Comparison of ENCODE assay signal across 10 cellular contexts in genomic region chr10:42864575-42864974, GRCh38.
DNase-seq lines count a peak whose midpoint lies in the region; ATAC-seq and TF ChIP-seq lines count a peak whose summit lies in the region.
"Had no signal": no experiment of that assay in that cellular context is flagged by ENCODE, and none has a peak within 500 bp of the region (broad histone marks: within the 10 kb centered on the region; RNA-seq: fewer than 3 reads in every experiment).

No MANE protein-coding gene starts in this region.

- H3K9me3 Mint-ChIP-seq in activated CD8-positive, alpha-beta memory T cell treated with anti-CD3 and anti-CD28 coated beads, Interleukin-2, amount 10 ng/mL, durations not matched to agents 7 days and 5 days (ENCODE audit: low read depth) = no peaks in the 10 kb centered on the region
- H3K9me3 Mint-ChIP-seq in type B pancreatic cell = no peaks in the 10 kb centered on the region
- no peaks in the 10 kb centered on the region for H3K9me3 Mint-ChIP-seq in activated naive CD8-positive, alpha-beta T cell treated with anti-CD3 and anti-CD28 coated beads, Interleukin-2, amount 50 U/mL, for 24 hours

- H3K4me2 ChIP-seq in OCI-LY3 (ENCODE audit: low read length) (peak overlapping the region; percentile 28; the same call in 1 of the 2 replicates), fibroblast of lung (ENCODE audit: extremely low read depth, insufficient read depth, low read length) (no peak overlapping the region)

- peaks cover 5% of the 10 kb centered on the region for H3K4me1 Mint-ChIP-seq in activated CD8-positive, alpha-beta memory T cell treated with anti-CD3 and anti-CD28 coated beads, Interleukin-2, amount 10 ng/mL, durations not matched to agents 7 days and 5 days
- peaks cover 11% of the 10 kb centered on the region for H3K4me1 Mint-ChIP-seq in type B pancreatic cell (ENCODE audit: unreplicated experiment)
- H3K4me1 Mint-ChIP-seq in activated naive CD8-positive, alpha-beta T cell treated with anti-CD3 and anti-CD28 coated beads, Interleukin-2, amount 50 U/mL, for 24 hours = peaks cover 2% of the 10 kb centered on the region

- peak; percentile 47 for DNase-seq in activated CD8-positive, alpha-beta memory T cell treated with anti-CD3 and anti-CD28 coated beads, Interleukin-2, amount 50 U/mL, for 48 hours
- DNase-seq in activated CD8-positive, alpha-beta memory T cell treated with anti-CD3 and anti-CD28 coated beads, Interleukin-2, amount 10 ng/mL, durations not matched to agents 7 days and 5 days = no peak
- peak in 1 of 2 donors; percentile 7 for DNase-seq in fibroblast of lung (ENCODE audit: low read depth in 2 of 2)
- DNase-seq in type B pancreatic cell (ENCODE audit: extremely low spot score, unreplicated experiment) = no peak
- no peak for DNase-seq in activated naive CD4-positive, alpha-beta T cell (lab: John Stamatoyannopoulos, UW)
- no peak for DNase-seq in activated naive CD8-positive, alpha-beta T cell treated with anti-CD3 and anti-CD28 coated beads, Interleukin-2, amount 50 U/mL, for 24 hours
- DNase-seq: effector CD8-positive, alpha-beta T cell; stimulated activated CD4-positive, alpha-beta T cell treated with anti-CD3 and anti-CD28 coated beads, Interleukin-4, amount 100 ng/mL, for 4 hours had no signal

- H4K20me1 ChIP-seq in OCI-LY3 (ENCODE audit: insufficient read depth, low read length) (no peaks in the 10 kb centered on the region), fibroblast of lung (ENCODE audit: control insufficient read depth, extremely low read depth, insufficient read depth, low read length) (no peaks in the 10 kb centered on the region)

- H3K27ac Mint-ChIP-seq in activated CD8-positive, alpha-beta memory T cell treated with anti-CD3 and anti-CD28 coated beads, Interleukin-2, amount 10 ng/mL, durations not matched to agents 7 days and 5 days = no peak overlapping the region
- peak overlapping the region; percentile 7 for H3K27ac Mint-ChIP-seq in type B pancreatic cell
- no peak overlapping the region for H3K27ac Mint-ChIP-seq in activated naive CD8-positive, alpha-beta T cell treated with anti-CD3 and anti-CD28 coated beads, Interleukin-2, amount 50 U/mL, for 24 hours

- CTCF ChIA-PET in activated CD8-positive, alpha-beta memory T cell treated with anti-CD3 and anti-CD28 coated beads, Interleukin-2, amount 10 ng/mL, durations not matched to agents 7 days and 5 days (lab: Charles Lee) = interaction anchor here (1.3 to 1.5 kb wide), 2 partner anchors 241 to 256 kb away, joined by 3 to 7 read pairs; no protein-coding TSS in a partner anchor

- ATAC-seq in activated CD8-positive, alpha-beta memory T cell treated with anti-CD3 and anti-CD28 coated beads, Interleukin-2, amount 10 ng/mL, durations not matched to agents 7 days and 5 days = no peak
- ATAC-seq in GM19452 (IDR thresholded peaks at IDR 0.05; ENCODE audit: unreplicated experiment) = no peak
- no peak for ATAC-seq in activated naive CD8-positive, alpha-beta T cell treated with anti-CD3 and anti-CD28 coated beads, Interleukin-2, amount 50 U/mL, for 24 hours

- no peak overlapping the region for H3K4me3 Mint-ChIP-seq in activated CD8-positive, alpha-beta memory T cell treated with anti-CD3 and anti-CD28 coated beads, Interleukin-2, amount 10 ng/mL, durations not matched to agents 7 days and 5 days
- no peak overlapping the region for H3K4me3 Mint-ChIP-seq in type B pancreatic cell
- no peak overlapping the region for H3K4me3 Mint-ChIP-seq in activated naive CD8-positive, alpha-beta T cell treated with anti-CD3 and anti-CD28 coated beads, Interleukin-2, amount 50 U/mL, for 24 hours

- peaks cover 45% of the 10 kb centered on the region for H3K27me3 Mint-ChIP-seq in activated CD8-positive, alpha-beta memory T cell treated with anti-CD3 and anti-CD28 coated beads, Interleukin-2, amount 10 ng/mL, durations not matched to agents 7 days and 5 days
- H3K27me3 Mint-ChIP-seq in type B pancreatic cell = peaks cover 45% of the 10 kb centered on the region
- H3K27me3 Mint-ChIP-seq in activated naive CD8-positive, alpha-beta T cell treated with anti-CD3 and anti-CD28 coated beads, Interleukin-2, amount 50 U/mL, for 24 hours = peaks cover 35% of the 10 kb centered on the region

- TF ChIP-seq CTCF in OCI-LY3 (IDR thresholded peaks at IDR 0.05; ENCODE audit: low read depth, low read length) = peak; percentile 24; the same call in 1 of the 2 replicates
- TF ChIP-seq CTCF in fibroblast of lung (conservative IDR thresholded peaks at IDR 0.05 in 1 of 2, IDR thresholded peaks at IDR 0.05 in 1 of 2; ENCODE audit: low read depth in 1 of 2, low read length in 2 of 2) = peak; percentile 32 to 44
- TF ChIP-seq CTCF in type B pancreatic cell (conservative IDR thresholded peaks at IDR 0.05) = peak; percentile 53

- no peak overlapping the region for H3K27ac ChIP-seq in OCI-LY3 (ENCODE audit: low read length)
- no peak overlapping the region for H3K27ac ChIP-seq in fibroblast of lung (ENCODE audit: insufficient read depth, low read length)

- H3K79me2 ChIP-seq in OCI-LY3 (ENCODE audit: low read length) (no peaks in the 10 kb centered on the region), fibroblast of lung (ENCODE audit: control insufficient read depth, insufficient read depth, low read length) (no peaks in the 10 kb centered on the region)

- no peaks in the 10 kb centered on the region for H3K36me3 Mint-ChIP-seq in activated CD8-positive, alpha-beta memory T cell treated with anti-CD3 and anti-CD28 coated beads, Interleukin-2, amount 10 ng/mL, durations not matched to agents 7 days and 5 days
- no peaks in the 10 kb centered on the region for H3K36me3 Mint-ChIP-seq in type B pancreatic cell
- no peaks in the 10 kb centered on the region for H3K36me3 Mint-ChIP-seq in activated naive CD8-positive, alpha-beta T cell treated with anti-CD3 and anti-CD28 coated beads, Interleukin-2, amount 50 U/mL, for 24 hours (ENCODE audit: low read depth)

- H2AFZ ChIP-seq in OCI-LY3 (ENCODE audit: low read depth, low read length) (no peak overlapping the region), fibroblast of lung (ENCODE audit: low read length) (no peak overlapping the region)

- H3K36me3 ChIP-seq in OCI-LY3 (replicated peaks; ENCODE audit: low read depth, low read length) (no peaks in the 10 kb centered on the region), fibroblast of lung (ENCODE audit: control insufficient read depth, insufficient read depth, low read length) (no peaks in the 10 kb centered on the region)

- H3K4me1 ChIP-seq in OCI-LY3 (ENCODE audit: low read length) = no peaks in the 10 kb centered on the region
- no peaks in the 10 kb centered on the region for H3K4me1 ChIP-seq in fibroblast of lung (ENCODE audit: control insufficient read depth, extremely low read depth, insufficient read depth, low read length)

- H3K27me3 ChIP-seq in OCI-LY3 (ENCODE audit: low read depth, low read length) (no peaks in the 10 kb centered on the region), fibroblast of lung (ENCODE audit: control insufficient read depth, insufficient read depth, low read length) (peaks cover 7% of the 10 kb centered on the region)

- H3K9ac ChIP-seq in OCI-LY3 (ENCODE audit: low read length) = no peak overlapping the region
- H3K9ac ChIP-seq in fibroblast of lung (ENCODE audit: insufficient read depth, low read length) = no peak overlapping the region

- H3K4me3 ChIP-seq in OCI-LY3 (ENCODE audit: low read length) = no peak overlapping the region
- no peak overlapping the region for H3K4me3 ChIP-seq in fibroblast of lung (replicated peaks in 1 of 4; ENCODE audit: control extremely low read depth in 1 of 4, insufficient read depth in 1 of 4, low read depth in 3 of 4, low read length in 4 of 4)

- H3K9me3 ChIP-seq in OCI-LY3 (ENCODE audit: insufficient read depth, low read length) = no peaks in the 10 kb centered on the region
- no peaks in the 10 kb centered on the region for H3K9me3 ChIP-seq in fibroblast of lung (ENCODE audit: control insufficient read depth, insufficient read depth, low read depth, low read length)
